24 cellular contexts compared by ENCODE assay signal in genomic region chr6:150233797-150234399, GRCh38.
A peak's percentile ranks its signal among the peaks of the same experiment; 100 is the strongest.
DNase-seq lines count a peak whose midpoint lies in the region; ATAC-seq, FAIRE-seq and TF ChIP-seq lines count a peak whose summit lies in the region.
"Had no signal": no experiment of that assay in that cellular context is flagged by ENCODE, and none has a peak within 500 bp of the region (broad histone marks: within the 10 kb centered on the region; RNA-seq: fewer than 3 reads in every experiment).

No MANE protein-coding gene starts in this region.

- H3K27me3 ChIP-seq in GM23248 (replicated peaks; ENCODE audit: insufficient read depth) = no peaks in the 10 kb centered on the region
- H3K27me3 ChIP-seq in K562 (ENCODE audit: control insufficient read depth in 2 of 2, insufficient read depth in 2 of 2, low read length in 2 of 2) = no peaks in the 10 kb centered on the region
- H3K27me3 ChIP-seq in SK-N-SH (ENCODE audit: insufficient read depth) = peaks cover 7% of the 10 kb centered on the region; the same call in 1 of the 2 replicates
- H3K27me3 ChIP-seq: BLaER1, SJCRH30 had no signal

- H3K4me3 ChIP-seq in GM23248 (no peak overlapping the region), K562 (no peak overlapping the region), SK-N-SH (ENCODE audit: low read depth in 2 of 2, low read length in 1 of 2) (no peak overlapping the region)
- H3K4me3 ChIP-seq: BLaER1, GM23338, PC-9, SJCRH30 had no signal

- no peaks in the 10 kb centered on the region for H3K9me1 ChIP-seq in K562 (ENCODE audit: control insufficient read depth, insufficient read depth, low read length)

- no peak overlapping the region for H2AFZ ChIP-seq in GM23248
- no peak overlapping the region for H2AFZ ChIP-seq in K562 (ENCODE audit: low read depth, low read length)
- no peak overlapping the region for H2AFZ ChIP-seq in SK-N-SH (ENCODE audit: low read depth)
- H2AFZ ChIP-seq: GM23338, PC-9 had no signal

- no peak overlapping the region for H3K9ac ChIP-seq in GM23248
- H3K9ac ChIP-seq in K562 (ENCODE audit: insufficient read depth in 1 of 2, low read depth in 2 of 2, low read length in 2 of 2) = no peak overlapping the region
- no peak overlapping the region for H3K9ac ChIP-seq in SK-N-SH
- H3K9ac ChIP-seq: BLaER1 had no signal

- TF ChIP-seq CTCF in K562 (IDR thresholded peaks at IDR 0.05 in 2 of 3, conservative IDR thresholded peaks at IDR 0.05 in 1 of 3; ENCODE audit: insufficient read depth in 2 of 3, low read depth in 1 of 3, low read length in 3 of 3) (no peak), SK-N-SH (IDR thresholded peaks at IDR 0.05) (no peak)

- in situ Hi-C loops in GM23248 (cut with MboI) = no loop called here
- in situ Hi-C loops in K562 (cut with MboI) = no loop called here

- WGBS in GM23248 (ENCODE audit: low coverage in 1 of 2, low lambda C conversion rate in 2 of 2, missing lambda C conversion rate in 2 of 2), 2 experiments = 82 to 88% methylated on average over 7 of the region's 7 CpGs
- 65% methylated on average over 7 of the region's 7 CpGs for WGBS in K562 (ENCODE audit: insufficient coverage, low coverage, missing lambda C conversion rate)
- WGBS in SK-N-SH (ENCODE audit: low lambda C conversion rate) = 13% methylated on average over 7 of the region's 7 CpGs

- H3K79me2 ChIP-seq in GM23248 (ENCODE audit: insufficient read depth) = no peaks in the 10 kb centered on the region
- H3K79me2 ChIP-seq in K562 (ENCODE audit: control insufficient read depth, insufficient read depth, low read length) = no peaks in the 10 kb centered on the region
- no peaks in the 10 kb centered on the region for H3K79me2 ChIP-seq in SK-N-SH (ENCODE audit: insufficient read depth)

- peaks cover 39% of the 10 kb centered on the region for H3F3A ChIP-seq in GM23248 (ENCODE audit: insufficient read depth)
- H3F3A ChIP-seq in SK-N-SH (replicated peaks; ENCODE audit: insufficient read depth) = no peaks in the 10 kb centered on the region

- H3K9me3 ChIP-seq in GM23248 (ENCODE audit: low read depth) (no peaks in the 10 kb centered on the region), K562 (replicated peaks; ENCODE audit: control insufficient read depth, insufficient read depth, low read depth, low read length) (0 out of 2 replicates have a peak, but pooled peaks cover 2% of the 10 kb centered on the region), SK-N-SH (no peaks in the 10 kb centered on the region)
- H3K9me3 ChIP-seq: SJCRH30 had no signal

- TF ChIP-seq RAD21 in K562 (CRISPR knock-in tag; conservative IDR thresholded peaks at IDR 0.05 in 1 of 2, IDR thresholded peaks at IDR 0.05 in 1 of 2) (no peak), SK-N-SH (IDR thresholded peaks at IDR 0.05; ENCODE audit: low read length) (no peak)

- TF ChIP-seq EP300 in K562 (IDR thresholded peaks at IDR 0.05; ENCODE audit: low read length) (no peak), SK-N-SH (IDR thresholded peaks at IDR 0.05; ENCODE audit: borderline replicate concordance in 1 of 2, low read depth in 1 of 2, low read length in 1 of 2) (no peak)

- H3K4me1 ChIP-seq in GM23248 (ENCODE audit: insufficient read depth) = peaks cover 43% of the 10 kb centered on the region
- peaks cover 9 to 11% of the 10 kb centered on the region in 2 experiments; a peak in 3 of 5 replicates for H3K4me1 ChIP-seq in K562 (replicated peaks in 1 of 2; ENCODE audit: control insufficient read depth in 2 of 2, insufficient read depth in 2 of 2, low read length in 2 of 2)
- H3K4me1 ChIP-seq in SK-N-SH (ENCODE audit: control insufficient read depth in 1 of 2, insufficient read depth in 2 of 2, low read depth in 1 of 2, low read length in 1 of 2) = no peaks in the 10 kb centered on the region
- H3K4me1 ChIP-seq: SJCRH30 had no signal

- POLR2A ChIA-PET in K562 (lab: Yijun Ruan, JAX) (interaction anchor here (0.6 to 1.5 kb wide), 2 partner anchors 18 to 245 kb away, joined by 3 to 4 read pairs; no protein-coding TSS in a partner anchor), SK-N-SH (lab: Yijun Ruan, JAX) (no interaction called here)

- H3K36me3 ChIP-seq in GM23248 (ENCODE audit: low read depth) (no peaks in the 10 kb centered on the region), K562 (ENCODE audit: control insufficient read depth, insufficient read depth, low read length) (no peaks in the 10 kb centered on the region), SK-N-SH (replicated peaks in 1 of 2; ENCODE audit: control insufficient read depth in 1 of 2, insufficient read depth in 2 of 2, low read length in 1 of 2) (no peaks in the 10 kb centered on the region)
- H3K36me3 ChIP-seq: SJCRH30 had no signal

- FAIRE-seq in K562 (lab: Jason Lieb, UNC) = no peak
- FAIRE-seq: D721Med, GM18507 had no signal

- TF ChIP-seq POLR2A in K562 (conservative IDR thresholded peaks at IDR 0.05) = no peak

- intact Hi-C loops in K562 (cut with micrococcal nuclease) (no loop called here), head of caudate nucleus (cut with DNase I) (no loop called here)

- ATAC-seq in K562 (no peak), HG02852 (IDR thresholded peaks at IDR 0.05; ENCODE audit: unreplicated experiment) (no peak)
- ATAC-seq: GM23338, Right ventricle myocardium inferior had no signal

- H3K9me2 ChIP-seq in GM23248 (ENCODE audit: insufficient read depth) (no peaks in the 10 kb centered on the region), SK-N-SH (no peaks in the 10 kb centered on the region)

- BruUV-seq in K562 (replicated peaks; lab: Mats Ljungman, UMichigan) = no TSS peak

- H3K4me2 ChIP-seq in GM23248 (ENCODE audit: unreplicated experiment) = no peak overlapping the region
- H3K4me2 ChIP-seq in K562 (ENCODE audit: insufficient read depth, low read length) = no peak overlapping the region
- H3K4me2 ChIP-seq in SK-N-SH = no peak overlapping the region
- H3K4me2 ChIP-seq: BLaER1, GM23338, PC-9 had no signal

- H3K27ac ChIP-seq in GM23248 (no peak overlapping the region), K562 (ENCODE audit: extremely low read depth, low read depth, low read length) (no peak overlapping the region), SK-N-SH (ENCODE audit: low read depth in 2 of 2, low read length in 1 of 2) (no peak overlapping the region)
- H3K27ac ChIP-seq: BLaER1, HL-60, PC-9, SJCRH30 had no signal

- DNase-seq in GM23248 (peak; percentile 19), K562 (ENCODE audit: extremely low read depth in 1 of 4, low spot score in 3 of 4) (no peak), head of caudate nucleus (peak in 35 of 42 donors; percentile 8 to 83 (median 51)), putamen (ENCODE audit: low spot score) (peak; percentile 63), SK-N-SH (no peak)
- DNase-seq in stimulated activated CD4-positive, alpha-beta T cell treated with anti-CD3 and anti-CD28 coated beads, Interleukin-2, amount 100 ng/mL, for 24 hours = no peak
- DNase-seq: CD4-positive, CD25-positive, alpha-beta regulatory T cell; H9; HFFc6; NCI-H1105 treated with DMSO at 0.1 percent for 48 hours; NCI-H146; NCI-H1930; NCI-H2107; NCI-H446; NCI-H526 treated with DMSO at 0.1 percent for 48 hours; PC-9; SJCRH30 had no signal

- no peaks in the 10 kb centered on the region for H4K20me1 ChIP-seq in GM23248 (ENCODE audit: insufficient read depth)
- H4K20me1 ChIP-seq in K562 (replicated peaks; ENCODE audit: control insufficient read depth, insufficient read depth, low read length) = no peaks in the 10 kb centered on the region
- no peaks in the 10 kb centered on the region for H4K20me1 ChIP-seq in SK-N-SH (ENCODE audit: insufficient read depth)
- H4K20me1 ChIP-seq: BLaER1 had no signal

- CTCF ChIA-PET in K562 (lab: Yijun Ruan, JAX; ENCODE audit: low intra/inter-chr PET ratio) (no interaction called here), SK-N-SH (lab: Yijun Ruan, JAX) (no interaction called here)

TF ChIP-seq in K562, 482 proteins besides CTCF, POLR2A, EP300 and RAD21 (continues in another document):
- TF ChIP-seq, protein P1, sequence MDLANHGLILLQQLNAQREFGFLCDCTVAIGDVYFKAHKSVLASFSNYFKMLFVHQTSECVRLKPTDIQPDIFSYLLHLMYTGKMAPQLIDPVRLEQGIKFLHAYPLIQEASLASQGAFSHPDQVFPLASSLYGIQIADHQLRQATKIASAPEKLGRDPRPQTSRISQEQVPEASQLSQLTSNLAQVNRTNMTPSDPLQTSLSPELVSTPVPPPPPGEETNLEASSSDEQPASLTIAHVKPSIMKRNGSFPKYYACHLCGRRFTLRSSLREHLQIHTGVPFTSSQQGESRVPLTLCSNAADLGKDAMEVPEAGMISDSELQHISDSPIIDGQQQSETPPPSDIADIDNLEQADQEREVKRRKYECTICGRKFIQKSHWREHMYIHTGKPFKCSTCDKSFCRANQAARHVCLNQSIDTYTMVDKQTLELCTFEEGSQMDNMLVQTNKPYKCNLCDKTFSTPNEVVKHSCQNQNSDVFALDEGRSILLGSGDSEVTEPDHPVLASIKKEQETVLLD (IDR thresholded peaks at IDR 0.05) = no peak

TF ChIP-seq in SK-N-SH, 30 proteins besides CTCF, POLR2A, EP300 and RAD21 (continues in another document):
- TF ChIP-seq, protein P2, sequence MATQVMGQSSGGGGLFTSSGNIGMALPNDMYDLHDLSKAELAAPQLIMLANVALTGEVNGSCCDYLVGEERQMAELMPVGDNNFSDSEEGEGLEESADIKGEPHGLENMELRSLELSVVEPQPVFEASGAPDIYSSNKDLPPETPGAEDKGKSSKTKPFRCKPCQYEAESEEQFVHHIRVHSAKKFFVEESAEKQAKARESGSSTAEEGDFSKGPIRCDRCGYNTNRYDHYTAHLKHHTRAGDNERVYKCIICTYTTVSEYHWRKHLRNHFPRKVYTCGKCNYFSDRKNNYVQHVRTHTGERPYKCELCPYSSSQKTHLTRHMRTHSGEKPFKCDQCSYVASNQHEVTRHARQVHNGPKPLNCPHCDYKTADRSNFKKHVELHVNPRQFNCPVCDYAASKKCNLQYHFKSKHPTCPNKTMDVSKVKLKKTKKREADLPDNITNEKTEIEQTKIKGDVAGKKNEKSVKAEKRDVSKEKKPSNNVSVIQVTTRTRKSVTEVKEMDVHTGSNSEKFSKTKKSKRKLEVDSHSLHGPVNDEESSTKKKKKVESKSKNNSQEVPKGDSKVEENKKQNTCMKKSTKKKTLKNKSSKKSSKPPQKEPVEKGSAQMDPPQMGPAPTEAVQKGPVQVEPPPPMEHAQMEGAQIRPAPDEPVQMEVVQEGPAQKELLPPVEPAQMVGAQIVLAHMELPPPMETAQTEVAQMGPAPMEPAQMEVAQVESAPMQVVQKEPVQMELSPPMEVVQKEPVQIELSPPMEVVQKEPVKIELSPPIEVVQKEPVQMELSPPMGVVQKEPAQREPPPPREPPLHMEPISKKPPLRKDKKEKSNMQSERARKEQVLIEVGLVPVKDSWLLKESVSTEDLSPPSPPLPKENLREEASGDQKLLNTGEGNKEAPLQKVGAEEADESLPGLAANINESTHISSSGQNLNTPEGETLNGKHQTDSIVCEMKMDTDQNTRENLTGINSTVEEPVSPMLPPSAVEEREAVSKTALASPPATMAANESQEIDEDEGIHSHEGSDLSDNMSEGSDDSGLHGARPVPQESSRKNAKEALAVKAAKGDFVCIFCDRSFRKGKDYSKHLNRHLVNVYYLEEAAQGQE (IDR thresholded peaks at IDR 0.05; ENCODE audit: low read depth, low read length) = no peak

Comparison
In these comparisons a context has a peak if more than half of its experiments do, and no peak if none do; other contexts are left out.
1. DNase-seq: peak in GM23248 (single experiment), head of caudate nucleus (35 of 42) and putamen (single experiment); none in K562 (0 of 4), SK-N-SH (single experiment) and stimulated activated CD4-positive, alpha-beta T cell treated with anti-CD3 and anti-CD28 coated beads, Interleukin-2, amount 100 ng/mL, for 24 hours (0 of 2).